Comparison of ENCODE assay signal across 8 cellular contexts in the genomic region with DNA sequence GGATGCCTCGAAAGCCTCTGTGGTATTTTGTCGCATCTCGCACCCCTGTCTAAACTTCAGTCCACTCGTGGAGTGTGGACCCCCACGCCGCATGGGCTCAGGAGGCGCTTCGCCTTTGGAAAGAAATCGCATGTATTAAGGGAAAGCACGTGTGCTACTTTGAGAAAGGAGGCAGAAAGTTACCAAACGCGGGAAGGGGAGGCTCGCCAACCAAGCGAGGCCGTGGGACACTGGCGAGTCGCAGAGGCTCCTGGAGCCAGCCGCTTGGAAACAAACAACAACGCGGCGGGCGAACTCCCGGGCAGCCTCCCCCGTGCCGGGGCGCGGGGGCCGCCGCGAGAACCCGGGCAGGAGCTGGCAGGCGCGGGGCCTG. TPM values are rescaled to one million over a fixed set of nuclear protein-coding genes. Genes with fewer than 3 reads are reported as not detected.
A peak's percentile ranks its signal among the peaks of the same experiment; 100 is the strongest.
DNase-seq lines count a peak whose midpoint lies in the region; ATAC-seq, FAIRE-seq and TF ChIP-seq lines count a peak whose summit lies in the region.

No MANE protein-coding gene starts in this region.

- H3K9ac ChIP-seq in H1 (replicated peaks in 1 of 4; ENCODE audit: extremely low read depth in 1 of 4, low read depth in 3 of 4, low read length in 3 of 4), result no peak overlapping the region

- H3K4ac ChIP-seq in H1 (replicated peaks; ENCODE audit: insufficient read length, low read depth, low read length), result peak overlapping the region; percentile 51

- H4K8ac ChIP-seq in H1 (ENCODE audit: extremely low read depth, insufficient read depth, low read length), result peak overlapping the region; percentile 80

- no peak overlapping the region for H2BK5ac ChIP-seq in H1 (ENCODE audit: low read depth, low read length)

- TF ChIP-seq CTCF in C4-2B (conservative IDR thresholded peaks at IDR 0.05) (no peak), LNCaP clone FGC (IDR thresholded peaks at IDR 0.05; ENCODE audit: control insufficient read depth, extremely low read depth, insufficient read depth) (no peak), H1 (IDR thresholded peaks at IDR 0.05; ENCODE audit: control extremely low read depth in 1 of 3, insufficient read depth in 1 of 3, low read depth in 1 of 3, low read length in 3 of 3) (no peak)

- no peak for ATAC-seq in GM19463 (IDR thresholded peaks at IDR 0.05; ENCODE audit: unreplicated experiment)

- H3K23ac ChIP-seq in H1 (ENCODE audit: insufficient read length), result no peak overlapping the region

- peak overlapping the region; percentile 39 for H3K4me3 ChIP-seq in LNCaP clone FGC (ENCODE audit: low read depth, low read length)
- H3K4me3 ChIP-seq in H1 (ENCODE audit: extremely low read depth in 1 of 4, insufficient read depth in 2 of 4, low read depth in 3 of 4, low read length in 4 of 4), result peak overlapping the region; percentile 45 to 72 (median 54)

- no peak for FAIRE-seq in H1 (lab: Jason Lieb, UNC)

- CTCF ChIA-PET in H1 (lab: Charles Lee; ENCODE audit: partially characterized antibody), result interaction anchor here (1.5 to 1.9 kb wide), 3 partner anchors 13 to 102 kb away, joined by 3 to 8 read pairs (median 7); no protein-coding TSS in a partner anchor

- no peaks in the 10 kb centered on the region for H3K9me3 ChIP-seq in H1 (ENCODE audit: insufficient read depth in 2 of 2, low read depth in 1 of 2, low read length in 1 of 2)

- no peak overlapping the region; the same call in 1 of the 2 replicates for H2AFZ ChIP-seq in H1 (ENCODE audit: low read length)

- POLR2A ChIA-PET in H1 (lab: Charles Lee; ENCODE audit: partially characterized antibody), result no interaction called here

- H3K27ac ChIP-seq in C4-2B (peak overlapping the region; percentile 85), H1 (ENCODE audit: low read depth, low read length) (no peak overlapping the region)

- peaks cover 5 to 36% of the 10 kb centered on the region in 2 experiments; a peak in 3 of 4 replicates for H3K79me2 ChIP-seq in H1 (ENCODE audit: control insufficient read depth in 1 of 2, insufficient read depth in 2 of 2, low read length in 2 of 2)

- H3K4me1 ChIP-seq in H1 (replicated peaks in 1 of 4; ENCODE audit: control insufficient read depth in 3 of 4, insufficient read depth in 4 of 4, low read length in 3 of 4), result peaks cover 4 to 24% (median 10%) of the 10 kb centered on the region in 4 experiments

- TF ChIP-seq RAD21 in H1 (IDR thresholded peaks at IDR 0.05 in 1 of 2, conservative IDR thresholded peaks at IDR 0.05 in 1 of 2; ENCODE audit: low read depth in 2 of 2, low read length in 2 of 2), result no peak

- peak overlapping the region; percentile 77 for H4K5ac ChIP-seq in H1 (ENCODE audit: insufficient read length, low read depth, low read length)

- H4K91ac ChIP-seq in H1 (replicated peaks; ENCODE audit: insufficient read length, low read length), result peak overlapping the region; percentile 10

- H3K4me2 ChIP-seq in H1 (ENCODE audit: insufficient read depth in 1 of 2, low read depth in 2 of 2, low read length in 2 of 2), result peak overlapping the region; percentile 69 to 91

- H3K14ac ChIP-seq in H1 (ENCODE audit: insufficient read length), result no peak overlapping the region

- peaks cover 19 to 24% of the 10 kb centered on the region in 2 experiments for H4K20me1 ChIP-seq in H1 (replicated peaks in 1 of 2; ENCODE audit: control insufficient read depth in 1 of 2, insufficient read depth in 2 of 2, low read length in 2 of 2)

- H2BK20ac ChIP-seq in H1 (ENCODE audit: low read length), result no peak overlapping the region

- H3K36me3 ChIP-seq in H1 (ENCODE audit: control insufficient read depth in 2 of 4, insufficient read depth in 4 of 4, low read length in 3 of 4), result no peaks in the 10 kb centered on the region

- H3K18ac ChIP-seq in H1 (ENCODE audit: extremely low read depth, low read length), result peak overlapping the region; percentile 62

- 0 out of 2 replicates have a peak overlapping the region, but pooled peaks have one; percentile 43 for H2BK12ac ChIP-seq in H1 (ENCODE audit: low read depth, low read length)

- H3K27me3 ChIP-seq in H1 (replicated peaks in 1 of 4; ENCODE audit: control insufficient read depth in 3 of 4, extremely low read depth in 1 of 4, insufficient read depth in 3 of 4, low read length in 3 of 4), result peaks cover 0 to 11% (median 7%) of the 10 kb centered on the region in 4 experiments; a peak in 5 of 7 replicates

- DNase-seq in LNCaP clone FGC (ENCODE audit: low read depth) (no peak), H1 (ENCODE audit: low read depth in 1 of 2, low spot score in 2 of 2) (no peak), myocyte (ENCODE audit: low read depth) (peak; percentile 55), cerebellum (ENCODE audit: low spot score) (no peak), NCI-H2107 treated with DMSO at 0.1 percent for 48 hours (lab: John Stamatoyannopoulos, UW; ENCODE audit: unreplicated experiment) (no peak), NAMALWA (ENCODE audit: low spot score) (no peak)

- 5% methylated on average over 30 of the region's 33 CpGs; no CpG with 5 or more reads in 1 of the 2 experiments for WGBS in H1 (ENCODE audit: extremely low coverage in 1 of 2, insufficient coverage in 1 of 2, insufficient read length in 1 of 2, insufficient replicate concordance in 2 of 2, low coverage in 1 of 2, low lambda C conversion rate in 2 of 2, missing lambda C conversion rate in 1 of 2), 2 experiments

- H2AK5ac ChIP-seq in H1 (ENCODE audit: low read depth, low read length), result no peak overlapping the region

- TF ChIP-seq EP300 in H1 (IDR thresholded peaks at IDR 0.05; ENCODE audit: borderline replicate concordance in 1 of 2, low read depth in 2 of 2, low read length in 2 of 2), result no peak

- no peak overlapping the region for H2BK120ac ChIP-seq in H1 (replicated peaks; ENCODE audit: low read depth, low read length)

- H3K23me2 ChIP-seq in H1 (ENCODE audit: low read depth, low read length), result peaks cover 16% of the 10 kb centered on the region; the same call in 1 of the 2 replicates

- H3K79me1 ChIP-seq in H1 (ENCODE audit: low read depth, low read length), result peaks cover 14% of the 10 kb centered on the region

- no peak overlapping the region for H3K56ac ChIP-seq in H1 (replicated peaks; ENCODE audit: insufficient read length, low read depth, low read length)

- TF ChIP-seq POLR2A in H1 (IDR thresholded peaks at IDR 0.05; ENCODE audit: control extremely low read depth in 1 of 2, low read depth in 2 of 2, low read length in 2 of 2), result no peak

- no peak overlapping the region for H2BK15ac ChIP-seq in H1 (ENCODE audit: low read length)

TF ChIP-seq in H1, 55 proteins besides CTCF, POLR2A, EP300 and RAD21 (continues in another document):
- TF ChIP-seq BCL11A (IDR thresholded peaks at IDR 0.05; ENCODE audit: low read depth in 2 of 2, low read length in 2 of 2) (no peak), KDM4A (IDR thresholded peaks at IDR 0.05; ENCODE audit: low read depth, low read length, severe bottlenecking) (peak; percentile 95), PHF8 (conservative IDR thresholded peaks at IDR 0.05; ENCODE audit: low read depth, low read length) (peak; percentile 43), SIN3A (conservative IDR thresholded peaks at IDR 0.05 in 1 of 2, IDR thresholded peaks at IDR 0.05 in 1 of 2; ENCODE audit: low read depth in 1 of 2, low read length in 2 of 2) (no peak), ASH2L (IDR thresholded peaks at IDR 0.05; ENCODE audit: low read length) (peak; percentile 15), ZNF274 (IDR thresholded peaks at IDR 0.05; ENCODE audit: borderline replicate concordance, extremely low read depth, low read length) (no peak), CREB1 (IDR thresholded peaks at IDR 0.05) (no peak), SUZ12 (IDR thresholded peaks at IDR 0.05; ENCODE audit: low read length) (0 out of 2 replicates have a peak, but pooled peaks have one; percentile 31), RXRA (IDR thresholded peaks at IDR 0.05; ENCODE audit: insufficient read depth, low read depth, low read length) (no peak), HDAC6 (IDR thresholded peaks at IDR 0.05; ENCODE audit: low read depth, low read length) (no peak), HDAC2 (IDR thresholded peaks at IDR 0.05; ENCODE audit: borderline replicate concordance in 1 of 2, low read depth in 2 of 2, low read length in 2 of 2) (peak in 1 of 2 experiments; percentile 87; a peak in 2 of 4 replicates), SIX5 (IDR thresholded peaks at IDR 0.05; ENCODE audit: low read depth, low read length) (no peak), SIRT6 (IDR thresholded peaks at IDR 0.05; ENCODE audit: low read length) (no peak), BACH1 (IDR thresholded peaks at IDR 0.05; ENCODE audit: low read length) (peak; percentile 68; the same call in 1 of the 2 replicates), GTF2F1 (IDR thresholded peaks at IDR 0.05; ENCODE audit: borderline replicate concordance, low read depth, low read length) (no peak), CTBP2 (IDR thresholded peaks at IDR 0.05; ENCODE audit: borderline replicate concordance, insufficient read depth, insufficient read length, low read length) (no peak), CHD2 (IDR thresholded peaks at IDR 0.05; ENCODE audit: low read length) (no peak), YY1 (IDR thresholded peaks at IDR 0.05; ENCODE audit: low read depth, low read length) (no peak), TAF7 (optimal IDR thresholded peaks at IDR 0.05; ENCODE audit: borderline replicate concordance, low read depth, low read length) (no peak)
- TF ChIP-seq, protein P1, sequence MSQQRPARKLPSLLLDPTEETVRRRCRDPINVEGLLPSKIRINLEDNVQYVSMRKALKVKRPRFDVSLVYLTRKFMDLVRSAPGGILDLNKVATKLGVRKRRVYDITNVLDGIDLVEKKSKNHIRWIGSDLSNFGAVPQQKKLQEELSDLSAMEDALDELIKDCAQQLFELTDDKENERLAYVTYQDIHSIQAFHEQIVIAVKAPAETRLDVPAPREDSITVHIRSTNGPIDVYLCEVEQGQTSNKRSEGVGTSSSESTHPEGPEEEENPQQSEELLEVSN (IDR thresholded peaks at IDR 0.05), result peak; percentile 86
- TF ChIP-seq, protein P2, sequence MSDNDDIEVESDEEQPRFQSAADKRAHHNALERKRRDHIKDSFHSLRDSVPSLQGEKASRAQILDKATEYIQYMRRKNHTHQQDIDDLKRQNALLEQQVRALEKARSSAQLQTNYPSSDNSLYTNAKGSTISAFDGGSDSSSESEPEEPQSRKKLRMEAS (IDR thresholded peaks at IDR 0.05), result peak; percentile 46; the same call in 1 of the 2 replicates

RNA-seq across cellular contexts. Expression of a gene that starts 0.5 kb away (rescaled TPM):
- 39.4 and 40.5 TPM in 2 replicates for total RNA-seq in H1 (2021; fragmentation: NEBNext Ultra II Directional; extraction: Animal tissue kit (Norgen Biotek cat#: 25700))
- 18.1 and 19.4 TPM in 2 replicates for polyA plus RNA-seq in H1 (2011; rRNA removed)
- polyA plus RNA-seq in H1 (2011; cell fraction: cytosol; rRNA removed), result 16.7 TPM
- polyA plus RNA-seq in H1 (2011; cell fraction: nucleus; rRNA removed), result 35.0 TPM
- polyA plus RNA-seq in H1 (2012, experiment 1 of 2), result 14.0 to 20.9 TPM (median 18.1 TPM) in 4 replicates
- 7.8 TPM for polyA plus RNA-seq in H1 (2012, experiment 2 of 2)
- polyA plus RNA-seq in H1 (2013, experiment 1 of 2), result 15.0 TPM
- polyA plus RNA-seq in H1 (2013, experiment 2 of 2), result 14.7 TPM
- 84.6 and 95.9 TPM in 2 replicates for polyA minus RNA-seq in H1 (2011; rRNA and poly(A)+ RNA removed)
- polyA minus RNA-seq in H1 (2011; cell fraction: cytosol; rRNA and poly(A)+ RNA removed), result 24.8 TPM
- polyA minus RNA-seq in H1 (2011; cell fraction: nucleus; rRNA and poly(A)+ RNA removed), result 90.8 TPM
- total RNA-seq in myocyte (15.5 and 17.3 TPM in 2 replicates), cerebellum (68.2 TPM)
- polyA plus RNA-seq in myocyte (2012), result 25.2 TPM
